In genomic region chr12:79908366-79908765, GRCh38 we compare ENCODE assay signal across 31 cellular contexts. TPM values are rescaled to one million over a fixed set of nuclear protein-coding genes. Genes with fewer than 3 reads are reported as not detected.
A peak's percentile ranks its signal among the peaks of the same experiment; 100 is the strongest.
DNase-seq lines count a peak whose midpoint lies in the region; ATAC-seq and TF ChIP-seq lines count a peak whose summit lies in the region.
"Had no signal": no experiment of that assay in that cellular context is flagged by ENCODE, and none has a peak within 500 bp of the region (broad histone marks: within the 10 kb centered on the region; RNA-seq: fewer than 3 reads in every experiment).

No MANE protein-coding gene starts in this region.

- no peaks in the 10 kb centered on the region for H3K9me3 ChIP-seq in tibial nerve
- H3K9me3 ChIP-seq: ovary had no signal

- H3K27ac Mint-ChIP-seq in stimulated activated naive CD8-positive, alpha-beta T cell treated with anti-CD3 and anti-CD28 coated beads, Interleukin-15, Interleukin-2, amounts not matched to agents 100 ng/mL and 50 ng/mL, for 24 hours: peak overlapping the region; percentile 0
- peak overlapping the region in 1 of 2 donors; percentile 20 for H3K27ac Mint-ChIP-seq in stimulated activated naive CD8-positive, alpha-beta T cell treated with anti-CD3 and anti-CD28 coated beads, Interleukin-15, amount 100 ng/mL, for 72 hours
- peak overlapping the region; percentile 54 for H3K27ac Mint-ChIP-seq in activated T-helper 17 cell treated with anti-CD3 and anti-CD28 coated beads, Interleukin-2, amount 50 U/mL, for 72 hours
- H3K27ac Mint-ChIP-seq in natural killer cell treated with Interleukin-12 subunit alpha and Interleukin-12 subunit beta and Interleukin-15 and Interleukin-18, amount 100 ng/mL, for 72 hours: peak overlapping the region; percentile 55 to 76
- H3K27ac Mint-ChIP-seq: activated CD4-positive, alpha-beta T cell treated with anti-CD3 and anti-CD28 coated beads, Interleukin-2, amount 10 ng/mL, durations not matched to agents 7 days and 5 days; activated CD8-positive, alpha-beta memory T cell treated with anti-CD3 and anti-CD28 coated beads, Interleukin-2, amount 10 ng/mL, durations not matched to agents 7 days and 5 days; activated T-cell treated with anti-CD3 and anti-CD28 coated beads, Interleukin-2, amount 50 U/mL, for 72 hours; nephron progenitor cell had no signal

- peaks cover 0 to 53% (median 2%) of the 10 kb centered on the region in 4 donors for H3K4me1 ChIP-seq in tibial nerve

- no peak for TF ChIP-seq EP300 in tibial nerve (IDR thresholded peaks at IDR 0.05)

- DNase-seq in stimulated activated naive CD8-positive, alpha-beta T cell treated with anti-CD3 and anti-CD28 coated beads, Interleukin-15, amount 100 ng/mL, for 72 hours: no peak
- no peak for DNase-seq in natural killer cell treated with Interleukin-12 subunit alpha and Interleukin-12 subunit beta and Interleukin-15 and Interleukin-18, amount 100 ng/mL, for 72 hours (ENCODE audit: low spot score)
- no peak for DNase-seq in tibial nerve (ENCODE audit: low spot score in 2 of 2)
- DNase-seq in SKM-1 treated with dmso at 0.1 percent for 144 hours (lab: John Stamatoyannopoulos, UW; ENCODE audit: unreplicated experiment): no peak
- DNase-seq in 8988T: no peak
- DNase-seq: activated CD4-positive, alpha-beta T cell treated with anti-CD3 and anti-CD28 coated beads, Interleukin-2, amount 10 ng/mL, durations not matched to agents 7 days and 5 days; activated CD8-positive, alpha-beta memory T cell treated with anti-CD3 and anti-CD28 coated beads, Interleukin-2, amount 10 ng/mL, durations not matched to agents 7 days and 5 days; activated naive CD4-positive, alpha-beta T cell; activated T-cell treated with anti-CD3 and anti-CD28 coated beads, Interleukin-2, amount 50 U/mL, for 72 hours; cerebellar nuclear complex; COR-L47; GDM1; hypothalamus; NCI-H1436 treated with DMSO at 0.1 percent for 48 hours; NCI-H2081 treated with DMSO at 0.1 percent for 48 hours; NCI-H226; NCI-H526 treated with DMSO at 0.1 percent for 48 hours; nephron progenitor cell; NK-92 treated with Interleukin-12 subunit alpha and Interleukin-12 subunit beta, amount 100 ng/mL, for 24 hours; ovary; PC-9; stimulated activated naive CD4-positive, alpha-beta T cell; SW 1271; T-helper 9 cell; WERI-Rb-1 had no signal

- H3K36me3 Mint-ChIP-seq in stimulated activated naive CD8-positive, alpha-beta T cell treated with anti-CD3 and anti-CD28 coated beads, Interleukin-15, Interleukin-2, amounts not matched to agents 100 ng/mL and 50 ng/mL, for 24 hours (ENCODE audit: low read depth): peaks cover 9% of the 10 kb centered on the region
- no peaks in the 10 kb centered on the region for H3K36me3 Mint-ChIP-seq in activated T-helper 17 cell treated with anti-CD3 and anti-CD28 coated beads, Interleukin-2, amount 50 U/mL, for 72 hours (ENCODE audit: low read depth)
- H3K36me3 Mint-ChIP-seq in natural killer cell treated with Interleukin-12 subunit alpha and Interleukin-12 subunit beta and Interleukin-15 and Interleukin-18, amount 100 ng/mL, for 72 hours: no peaks in the 10 kb centered on the region

- TF ChIP-seq POLR2A in tibial nerve (IDR thresholded peaks at IDR 0.05): no peak

- no peaks in the 10 kb centered on the region for H3K9me3 Mint-ChIP-seq in stimulated activated naive CD8-positive, alpha-beta T cell treated with anti-CD3 and anti-CD28 coated beads, Interleukin-15, Interleukin-2, amounts not matched to agents 100 ng/mL and 50 ng/mL, for 24 hours
- H3K9me3 Mint-ChIP-seq in stimulated activated naive CD8-positive, alpha-beta T cell treated with anti-CD3 and anti-CD28 coated beads, Interleukin-15, amount 100 ng/mL, for 72 hours: no peaks in the 10 kb centered on the region
- no peaks in the 10 kb centered on the region for H3K9me3 Mint-ChIP-seq in activated T-helper 17 cell treated with anti-CD3 and anti-CD28 coated beads, Interleukin-2, amount 50 U/mL, for 72 hours
- no peaks in the 10 kb centered on the region for H3K9me3 Mint-ChIP-seq in natural killer cell treated with Interleukin-12 subunit alpha and Interleukin-12 subunit beta and Interleukin-15 and Interleukin-18, amount 100 ng/mL, for 72 hours
- H3K9me3 Mint-ChIP-seq: activated CD4-positive, alpha-beta T cell treated with anti-CD3 and anti-CD28 coated beads, Interleukin-2, amount 10 ng/mL, durations not matched to agents 7 days and 5 days; activated T-cell treated with anti-CD3 and anti-CD28 coated beads, Interleukin-2, amount 50 U/mL, for 72 hours; nephron progenitor cell had no signal

- no peaks in the 10 kb centered on the region for H3K36me3 ChIP-seq in tibial nerve
- H3K36me3 ChIP-seq: ovary, WERI-Rb-1 had no signal

- H3K4me3 Mint-ChIP-seq in stimulated activated naive CD8-positive, alpha-beta T cell treated with anti-CD3 and anti-CD28 coated beads, Interleukin-15, Interleukin-2, amounts not matched to agents 100 ng/mL and 50 ng/mL, for 24 hours: no peak overlapping the region
- H3K4me3 Mint-ChIP-seq in stimulated activated naive CD8-positive, alpha-beta T cell treated with anti-CD3 and anti-CD28 coated beads, Interleukin-15, amount 100 ng/mL, for 72 hours: no peak overlapping the region
- no peak overlapping the region for H3K4me3 Mint-ChIP-seq in activated T-helper 17 cell treated with anti-CD3 and anti-CD28 coated beads, Interleukin-2, amount 50 U/mL, for 72 hours
- no peak overlapping the region for H3K4me3 Mint-ChIP-seq in natural killer cell treated with Interleukin-12 subunit alpha and Interleukin-12 subunit beta and Interleukin-15 and Interleukin-18, amount 100 ng/mL, for 72 hours
- H3K4me3 Mint-ChIP-seq: activated CD4-positive, alpha-beta T cell treated with anti-CD3 and anti-CD28 coated beads, Interleukin-2, amount 10 ng/mL, durations not matched to agents 7 days and 5 days; activated CD8-positive, alpha-beta memory T cell treated with anti-CD3 and anti-CD28 coated beads, Interleukin-2, amount 10 ng/mL, durations not matched to agents 7 days and 5 days; brain; nephron progenitor cell had no signal

- H3K4me1 Mint-ChIP-seq in stimulated activated naive CD8-positive, alpha-beta T cell treated with anti-CD3 and anti-CD28 coated beads, Interleukin-15, Interleukin-2, amounts not matched to agents 100 ng/mL and 50 ng/mL, for 24 hours (ENCODE audit: low read depth): peaks cover 64% of the 10 kb centered on the region
- H3K4me1 Mint-ChIP-seq in stimulated activated naive CD8-positive, alpha-beta T cell treated with anti-CD3 and anti-CD28 coated beads, Interleukin-15, amount 100 ng/mL, for 72 hours: peaks cover 39% of the 10 kb centered on the region
- peaks cover 38% of the 10 kb centered on the region for H3K4me1 Mint-ChIP-seq in activated T-helper 17 cell treated with anti-CD3 and anti-CD28 coated beads, Interleukin-2, amount 50 U/mL, for 72 hours
- H3K4me1 Mint-ChIP-seq in natural killer cell treated with Interleukin-12 subunit alpha and Interleukin-12 subunit beta and Interleukin-15 and Interleukin-18, amount 100 ng/mL, for 72 hours (ENCODE audit: low read depth in 2 of 2): peaks cover 31 to 49% of the 10 kb centered on the region in 2 donors

- ATAC-seq in stimulated activated naive CD8-positive, alpha-beta T cell treated with anti-CD3 and anti-CD28 coated beads, Interleukin-15, amount 100 ng/mL, for 72 hours: no peak
- no peak for ATAC-seq in activated T-helper 17 cell treated with anti-CD3 and anti-CD28 coated beads, Interleukin-2, amount 50 U/mL, for 72 hours (replicated peaks)
- ATAC-seq in natural killer cell treated with Interleukin-12 subunit alpha and Interleukin-12 subunit beta and Interleukin-15 and Interleukin-18, amount 100 ng/mL, for 72 hours: no peak
- ATAC-seq: activated CD8-positive, alpha-beta memory T cell treated with anti-CD3 and anti-CD28 coated beads, Interleukin-2, amount 10 ng/mL, durations not matched to agents 7 days and 5 days; activated T-cell treated with anti-CD3 and anti-CD28 coated beads, Interleukin-2, amount 50 U/mL, for 72 hours; HCT116; Right ventricle myocardium inferior had no signal

- H3K4me3 ChIP-seq in tibial nerve: no peak overlapping the region
- H3K4me3 ChIP-seq: lung, ovary, PC-9 had no signal

- peak overlapping the region in 1 of 4 donors; percentile 23 for H3K27ac ChIP-seq in tibial nerve
- H3K27ac ChIP-seq: ovary, PC-9, WERI-Rb-1 had no signal

- H3K27me3 Mint-ChIP-seq in stimulated activated naive CD8-positive, alpha-beta T cell treated with anti-CD3 and anti-CD28 coated beads, Interleukin-15, Interleukin-2, amounts not matched to agents 100 ng/mL and 50 ng/mL, for 24 hours: no peaks in the 10 kb centered on the region
- H3K27me3 Mint-ChIP-seq in stimulated activated naive CD8-positive, alpha-beta T cell treated with anti-CD3 and anti-CD28 coated beads, Interleukin-15, amount 100 ng/mL, for 72 hours: no peaks in the 10 kb centered on the region
- H3K27me3 Mint-ChIP-seq in activated T-helper 17 cell treated with anti-CD3 and anti-CD28 coated beads, Interleukin-2, amount 50 U/mL, for 72 hours: no peaks in the 10 kb centered on the region
- no peaks in the 10 kb centered on the region for H3K27me3 Mint-ChIP-seq in natural killer cell treated with Interleukin-12 subunit alpha and Interleukin-12 subunit beta and Interleukin-15 and Interleukin-18, amount 100 ng/mL, for 72 hours
- H3K27me3 Mint-ChIP-seq: activated CD4-positive, alpha-beta T cell treated with anti-CD3 and anti-CD28 coated beads, Interleukin-2, amount 10 ng/mL, durations not matched to agents 7 days and 5 days; activated CD8-positive, alpha-beta memory T cell treated with anti-CD3 and anti-CD28 coated beads, Interleukin-2, amount 10 ng/mL, durations not matched to agents 7 days and 5 days; brain had no signal

- no peaks in the 10 kb centered on the region for H3K27me3 ChIP-seq in tibial nerve
- H3K27me3 ChIP-seq: ovary had no signal

- TF ChIP-seq CTCF in tibial nerve (IDR thresholded peaks at IDR 0.05): no peak

RNA-seq across cellular contexts. Expression of gene PPP1R12A, which starts 26.5 kb away (rescaled TPM):
- 10 to 100 TPM; 90.7 to 92.5 TPM for total RNA-seq in activated T-helper 17 cell treated with anti-CD3 and anti-CD28 coated beads, Interleukin-2, amount 50 U/mL, for 72 hours
- 100 to 1,000 TPM; 112 to 131 TPM for total RNA-seq in natural killer cell treated with Interleukin-12 subunit alpha and Interleukin-12 subunit beta and Interleukin-15 and Interleukin-18, amount 100 ng/mL, for 72 hours
- 100 to 1,000 TPM in 2 of 4 donors, 10 to 100 TPM in 2; 84.3 to 137 (median 99.6) TPM for total RNA-seq in tibial nerve
